26 cellular contexts compared by ENCODE assay signal in genomic region chr12:120586216-120586615, GRCh38. TPM values are rescaled to one million over a fixed set of nuclear protein-coding genes. Genes with fewer than 3 reads are reported as not detected.
A peak's percentile ranks its signal among the peaks of the same experiment; 100 is the strongest.
DNase-seq lines count a peak whose midpoint lies in the region; ATAC-seq and TF ChIP-seq lines count a peak whose summit lies in the region.
"Had no signal": no experiment of that assay in that cellular context is flagged by ENCODE, and none has a peak within 500 bp of the region (broad histone marks: within the 10 kb centered on the region; RNA-seq: fewer than 3 reads in every experiment).

No MANE protein-coding gene starts in this region.

- DNase-seq in GM23338 (ENCODE audit: low spot score) (no peak), NCI-H69 (lab: John Stamatoyannopoulos, UW) (peak; percentile 47), cerebellum (ENCODE audit: low spot score) (peak; percentile 31), type B pancreatic cell (ENCODE audit: extremely low spot score, unreplicated experiment) (no peak), sigmoid colon (no peak), NCI-H226 (no peak), heart right ventricle (no peak)
- DNase-seq: Caco-2; CD4-positive, alpha-beta memory T cell; GDM1; HCEC 1CT; MG63; NCI-H1105 treated with DMSO at 0.1 percent for 48 hours; NCI-H146; NCI-H1930; NCI-H345; NCI-H510A treated with DMSO at 0.1 percent for 48 hours; NCI-H748 treated with DMSO at 0.1 percent for 48 hours; PC-9 had no signal

- H3K36me3 ChIP-seq in GM23338 (ENCODE audit: insufficient read depth) (no peaks in the 10 kb centered on the region), sigmoid colon (no peaks in the 10 kb centered on the region), heart right ventricle (no peaks in the 10 kb centered on the region)
- H3K36me3 ChIP-seq: MG63, SJSA1 had no signal

- H3K36me3 Mint-ChIP-seq in GM23338 (ENCODE audit: low read depth) (no peaks in the 10 kb centered on the region), type B pancreatic cell (no peaks in the 10 kb centered on the region)

- 70 to 74% methylated on average over 7 of the region's 7 CpGs for WGBS in sigmoid colon, 2 donors
- WGBS in heart right ventricle, 2 donors = 73 to 75% methylated on average over 7 of the region's 7 CpGs

- H3K27me3 Mint-ChIP-seq in GM23338 (ENCODE audit: insufficient read depth, low read depth, poor library complexity) (peaks cover 26% of the 10 kb centered on the region), type B pancreatic cell (peaks cover 42% of the 10 kb centered on the region)
- H3K27me3 Mint-ChIP-seq: CD4-positive, alpha-beta memory T cell had no signal

- no peak for TF ChIP-seq POLR2A in sigmoid colon (IDR thresholded peaks at IDR 0.05)

- ATAC-seq in GM23338 (no peak), heart right ventricle (no peak)
- ATAC-seq: A549, GM12878, K562, Right ventricle myocardium inferior had no signal

- H3K27ac ChIP-seq in GM23338 (ENCODE audit: low read depth) (no peak overlapping the region), sigmoid colon (no peak overlapping the region), heart right ventricle (no peak overlapping the region)
- H3K27ac ChIP-seq: A549, PC-9, SJSA1 had no signal

- H2AFZ ChIP-seq in GM23338 = no peak overlapping the region; the same call in 1 of the 2 replicates
- H2AFZ ChIP-seq: PC-9 had no signal

- H3K9me2 ChIP-seq in GM23338 (ENCODE audit: insufficient read depth) = no peaks in the 10 kb centered on the region

- peaks cover 7% of the 10 kb centered on the region; the same call in 1 of the 2 replicates for H3F3A ChIP-seq in GM23338 (replicated peaks; ENCODE audit: low read depth)

- intact Hi-C loops in sigmoid colon (cut with DNase I) (no loop called here), heart right ventricle (cut with DNase I) (loop anchor here in 5 of 10 donors (5.0 to 10.0 kb wide), 7 partner anchors 56 to 521 kb away; partner anchors contain the start of genes UNC119B (in 2 of the 5), CABP1 (in 1 of the 5) and HNF1A (in 1 of the 5))

- H3K4me1 Mint-ChIP-seq in GM23338 (peaks cover 4% of the 10 kb centered on the region), type B pancreatic cell (ENCODE audit: unreplicated experiment) (peaks cover 13% of the 10 kb centered on the region)

- H3K27me3 ChIP-seq in GM23338 (ENCODE audit: insufficient read depth) (peaks cover 13% of the 10 kb centered on the region; the same call in 1 of the 2 replicates), sigmoid colon (no peaks in the 10 kb centered on the region), heart right ventricle (peaks cover 0 to 22% (median 0%) of the 10 kb centered on the region in 7 donors)

- H3K4me1 ChIP-seq in GM23338 (ENCODE audit: insufficient read depth) (no peaks in the 10 kb centered on the region; the same call in 1 of the 2 replicates), sigmoid colon (peaks cover 0 to 31% (median 26%) of the 10 kb centered on the region in 4 donors), heart right ventricle (peaks cover 6 to 44% (median 26%) of the 10 kb centered on the region in 9 donors)
- H3K4me1 ChIP-seq: Caco-2 had no signal

- H3K4me3 Mint-ChIP-seq in GM23338 = peak overlapping the region; percentile 29; the same call in 1 of the 3 replicates
- H3K4me3 Mint-ChIP-seq in type B pancreatic cell = peak overlapping the region; percentile 78

- no peak overlapping the region for H3K4me2 ChIP-seq in GM23338
- H3K4me2 ChIP-seq: A549, PC-9 had no signal

- H3K27ac Mint-ChIP-seq in GM23338 (no peak overlapping the region), type B pancreatic cell (no peak overlapping the region)

- H3K9me3 ChIP-seq in sigmoid colon (no peaks in the 10 kb centered on the region), heart right ventricle (no peaks in the 10 kb centered on the region)
- H3K9me3 ChIP-seq: A549, Caco-2, MG63, SJSA1 had no signal

- TF ChIP-seq CTCF in GM23338 (conservative IDR thresholded peaks at IDR 0.05; ENCODE audit: low read depth in 2 of 2) = no peak
- no peak for TF ChIP-seq CTCF in type B pancreatic cell (conservative IDR thresholded peaks at IDR 0.05)
- TF ChIP-seq CTCF in sigmoid colon (IDR thresholded peaks at IDR 0.05) = no peak
- no peak for TF ChIP-seq CTCF in heart right ventricle (IDR thresholded peaks at IDR 0.05)

- H3K4me3 ChIP-seq in GM23338 = no peak overlapping the region
- no peak overlapping the region for H3K4me3 ChIP-seq in sigmoid colon
- H3K4me3 ChIP-seq in heart right ventricle = no peak overlapping the region
- H3K4me3 ChIP-seq: A549, GM12878, K562, MG63, PC-9, SJSA1 had no signal

- no peaks in the 10 kb centered on the region for H4K20me1 ChIP-seq in GM23338 (replicated peaks; ENCODE audit: insufficient read depth)

- no peaks in the 10 kb centered on the region for H3K9me3 Mint-ChIP-seq in GM23338
- H3K9me3 Mint-ChIP-seq in type B pancreatic cell = no peaks in the 10 kb centered on the region

- TF ChIP-seq EP300 in sigmoid colon (IDR thresholded peaks at IDR 0.05) = no peak

- H3K79me2 ChIP-seq in GM23338 (replicated peaks; ENCODE audit: insufficient read depth) = no peaks in the 10 kb centered on the region

TF ChIP-seq in GM23338, 12 proteins besides CTCF, POLR2A, EP300 and RAD21:
- TF ChIP-seq CREB1 (CRISPR knock-in tag; IDR thresholded peaks at IDR 0.05; ENCODE audit: low read depth) = no peak
- TF ChIP-seq ETS1 (IDR thresholded peaks at IDR 0.05) = no peak

RNA-seq across cellular contexts. Expression of gene POP5, which starts 5.0 kb away (rescaled TPM):
- 52.4 and 55.6 TPM in 2 replicates for total RNA-seq in GM23338 (2014; rRNA removed; shearing (Covaris generic))
- polyA plus RNA-seq in GM23338 (2016; fragmentation: Nextera tagmentation; extraction: Ambion mirVana) (131 and 140 TPM in 2 replicates), sigmoid colon (10 to 100 TPM; 27.6 to 58.0 (median 28.4) TPM), heart right ventricle (10 to 100 TPM; 31.7 to 59.6 TPM)
- total RNA-seq in cerebellum (29.7 TPM), type B pancreatic cell (ENCODE audit: low replicate concordance) (45.6 and 55.2 TPM in 2 replicates), sigmoid colon (10 to 100 TPM; 21.0 to 33.4 (median 25.2) TPM), heart right ventricle (10 to 100 TPM; 21.1 to 49.9 (median 36.9) TPM)

RNA-seq across cellular contexts. Expression of gene RNF10, which starts 52.1 kb away (rescaled TPM):
- 90.4 and 113 TPM in 2 replicates for total RNA-seq in GM23338 (2014; rRNA removed; shearing (Covaris generic))
- 149 and 154 TPM in 2 replicates for polyA plus RNA-seq in GM23338 (2016; fragmentation: Nextera tagmentation; extraction: Ambion mirVana)
- 95.3 TPM for total RNA-seq in cerebellum
- 162 and 188 TPM in 2 replicates for total RNA-seq in type B pancreatic cell (ENCODE audit: low replicate concordance)
- total RNA-seq in sigmoid colon = 100 to 1,000 TPM; 106 to 165 (median 110) TPM
- polyA plus RNA-seq in sigmoid colon = 100 to 1,000 TPM; 115 to 177 (median 141) TPM
- total RNA-seq in heart right ventricle = 100 to 1,000 TPM; 228 to 359 (median 271) TPM
- 100 to 1,000 TPM; 218 to 778 TPM for polyA plus RNA-seq in heart right ventricle

RNA-seq across cellular contexts. Expression of gene CABP1, which starts 54.2 kb away (rescaled TPM):
- 5.2 and 7.0 TPM in 2 replicates for total RNA-seq in GM23338 (2014; rRNA removed; shearing (Covaris generic))
- polyA plus RNA-seq in GM23338 (2016; fragmentation: Nextera tagmentation; extraction: Ambion mirVana) = 4.7 and 5.1 TPM in 2 replicates
- total RNA-seq in cerebellum = 3.3 TPM
- 0.26 and 0.56 TPM in 2 replicates for total RNA-seq in type B pancreatic cell (ENCODE audit: low replicate concordance)
- total RNA-seq in sigmoid colon = 1 to 10 TPM in 3 of 4 donors, under 1 TPM in 1; 0.71 to 1.8 (median 1.7) TPM
- 1 to 10 TPM in 1 of 3 donors, under 1 TPM in 2; 0.60 to 1.6 (median 0.92) TPM for polyA plus RNA-seq in sigmoid colon
- total RNA-seq in heart right ventricle = 1 to 10 TPM; 1.3 to 8.7 (median 3.0) TPM
- 10 to 100 TPM in 1 of 2 donors, 1 to 10 TPM in 1; 3.3 to 12.0 TPM for polyA plus RNA-seq in heart right ventricle
- total RNA-seq: CD4-positive, alpha-beta memory T cell; K562; LHCN-M2; PC-9; RPMI7951; SJSA1 had no signal
- polyA plus RNA-seq: CD4-positive, alpha-beta memory T cell; K562 had no signal

RNA-seq across cellular contexts. Expression of gene COQ5, which starts 57.3 kb away (rescaled TPM):
- 32.5 and 32.6 TPM in 2 replicates for total RNA-seq in GM23338 (2014; rRNA removed; shearing (Covaris generic))
- polyA plus RNA-seq in GM23338 (2016; fragmentation: Nextera tagmentation; extraction: Ambion mirVana) (30.7 and 32.4 TPM in 2 replicates), sigmoid colon (10 to 100 TPM; 29.2 to 62.9 (median 38.4) TPM), heart right ventricle (10 to 100 TPM; 32.5 to 64.5 TPM)
- total RNA-seq in cerebellum (21.2 TPM), type B pancreatic cell (ENCODE audit: low replicate concordance) (28.7 and 35.6 TPM in 2 replicates), sigmoid colon (10 to 100 TPM; 17.4 to 29.4 (median 26.4) TPM), heart right ventricle (10 to 100 TPM; 32.0 to 56.0 (median 43.6) TPM)

Comparison
In these comparisons a context has a peak if more than half of its experiments do, and no peak if none do; other contexts are left out.
1. DNase-seq: peak in NCI-H69 (single experiment) and cerebellum (single experiment); none in GM23338 (single experiment), type B pancreatic cell (single experiment), sigmoid colon (single experiment), NCI-H226 (single experiment) and heart right ventricle (0 of 2).